Comparison of ENCODE assay signal across 9 cellular contexts in the genomic region with DNA sequence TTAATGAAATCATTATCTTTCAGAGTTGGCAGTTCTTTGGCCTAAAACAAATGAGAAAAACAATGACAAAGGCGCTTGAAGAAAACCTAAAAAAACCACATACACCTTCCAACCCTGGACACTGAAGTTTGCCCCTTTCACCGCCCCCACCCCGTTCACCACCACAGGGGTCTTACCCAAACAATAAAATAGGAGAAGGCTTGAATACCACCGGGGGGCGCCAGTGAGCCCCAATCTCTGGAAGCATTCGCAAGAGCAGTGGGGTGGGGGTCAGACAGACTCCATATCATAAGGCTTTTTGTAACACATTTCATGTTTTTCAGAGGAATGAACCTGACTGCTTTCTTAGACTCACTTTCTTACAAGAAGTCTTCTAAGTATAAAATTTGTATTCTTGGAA.
DNase-seq lines count a peak whose midpoint lies in the region; ATAC-seq, FAIRE-seq and TF ChIP-seq lines count a peak whose summit lies in the region.
"Had no signal": no experiment of that assay in that cellular context is flagged by ENCODE, and none has a peak within 500 bp of the region (broad histone marks: within the 10 kb centered on the region; RNA-seq: fewer than 3 reads in every experiment).

No MANE protein-coding gene starts in this region.

- H3K36me3 ChIP-seq in adipocyte (ENCODE audit: control insufficient read depth, insufficient read depth, low read length, severe bottlenecking) = peaks cover 42% of the 10 kb centered on the region
- H3K36me3 ChIP-seq in kidney (ENCODE audit: control insufficient read depth in 1 of 2, insufficient read depth in 2 of 2, low read length in 2 of 2) = peaks cover 4 to 9% of the 10 kb centered on the region in 2 donors

- peaks cover 22% of the 10 kb centered on the region for H3K4me1 ChIP-seq in adipocyte (ENCODE audit: control insufficient read depth, insufficient read depth, low read length)
- peaks cover 0 to 2% of the 10 kb centered on the region in 2 donors for H3K4me1 ChIP-seq in kidney (ENCODE audit: control insufficient read depth in 1 of 2, insufficient read depth in 1 of 2, low read depth in 1 of 2, low read length in 2 of 2)

- DNase-seq in NCI-H2227 (lab: John Stamatoyannopoulos, UW; ENCODE audit: unreplicated experiment) = peak; percentile 41
- DNase-seq in NCI-H2227 treated with DMSO at 0.1 percent for 48 hours (lab: John Stamatoyannopoulos, UW) = no peak
- DNase-seq in T follicular helper cell (ENCODE audit: low read depth) = peak; percentile 53
- DNase-seq in adipocyte (ENCODE audit: low read depth) = peak; percentile 52
- DNase-seq in kidney = no peak
- DNase-seq in stimulated activated CD8-positive, alpha-beta memory T cell treated with anti-CD3 and anti-CD28 coated beads, Interleukin-12 subunit alpha, Interleukin-12 subunit beta, amount 100 ng/mL, for 24 hours (ENCODE audit: extremely low read depth) = peak; percentile 30
- no peak for DNase-seq in superior temporal gyrus (ENCODE audit: extremely low spot score)

- intact Hi-C loops in kidney (cut with DNase I) = no loop called here

- H3K9me3 ChIP-seq in adipocyte (ENCODE audit: control insufficient read depth, low read length) (no peaks in the 10 kb centered on the region), kidney (ENCODE audit: control insufficient read depth in 1 of 2, low read length in 2 of 2) (no peaks in the 10 kb centered on the region)

- ATAC-seq in GM21528 (IDR thresholded peaks at IDR 0.05; ENCODE audit: low FRiP score, unreplicated experiment) = no peak

- H3K27me3 ChIP-seq in adipocyte (replicated peaks; ENCODE audit: control insufficient read depth, insufficient read depth, low read length) = no peaks in the 10 kb centered on the region

- TF ChIP-seq CTCF in kidney (IDR thresholded peaks at IDR 0.05; ENCODE audit: borderline replicate concordance, extremely low read depth, insufficient read depth) = peak; percentile 41

- H3K27ac ChIP-seq in kidney (ENCODE audit: low read depth in 2 of 2, low read length in 2 of 2) = no peak overlapping the region

- H3K4me3 ChIP-seq in adipocyte (ENCODE audit: low read length) = no peak overlapping the region
- H3K4me3 ChIP-seq in kidney (ENCODE audit: low read length in 2 of 2) = no peak overlapping the region

- no peak for FAIRE-seq in kidney (lab: Jason Lieb, UNC)
- FAIRE-seq: endometrium had no signal

- H3K9ac ChIP-seq in adipocyte (ENCODE audit: low read length) (no peak overlapping the region), kidney (ENCODE audit: low read length in 2 of 2) (no peak overlapping the region)

Comparison
In these comparisons a context has a peak if more than half of its experiments do, and no peak if none do; other contexts are left out.
1. DNase-seq: peak in NCI-H2227 (single experiment), T follicular helper cell (single experiment), adipocyte (single experiment) and stimulated activated CD8-positive, alpha-beta memory T cell treated with anti-CD3 and anti-CD28 coated beads, Interleukin-12 subunit alpha, Interleukin-12 subunit beta, amount 100 ng/mL, for 24 hours (single experiment); none in NCI-H2227 treated with DMSO at 0.1 percent for 48 hours (single experiment), kidney (single experiment) and superior temporal gyrus (single experiment).